ENCODE assay signal across 28 cellular contexts in genomic region chr5:351911-352225, GRCh38. TPM values are rescaled to one million over a fixed set of nuclear protein-coding genes. Genes with fewer than 3 reads are reported as not detected.
"Had no signal": no experiment of that assay in that cellular context is flagged by ENCODE, and none has a peak within 500 bp of the region (broad histone marks: within the 10 kb centered on the region; RNA-seq: fewer than 3 reads in every experiment).

No MANE protein-coding gene starts in this region.

- FAIRE-seq: bronchial epithelial cell had no signal

- H3K4me2 ChIP-seq: SK-N-SH had no signal

- H3K4me3 Mint-ChIP-seq: activated CD8-positive, alpha-beta memory T cell treated with anti-CD3 and anti-CD28 coated beads, Interleukin-2, amount 10 ng/mL, durations not matched to agents 7 days and 5 days; activated CD8-positive, alpha-beta T cell treated with anti-CD3 and anti-CD28 coated beads, Interleukin-2, amount 10 ng/mL, durations not matched to agents 7 days and 5 days; activated naive CD8-positive, alpha-beta T cell treated with anti-CD3 and anti-CD28 coated beads, Interleukin-2, amount 50 U/mL, for 24 hours; activated T-cell treated with anti-CD3 and anti-CD28 coated beads, Interleukin-2, amount 50 U/mL, for 4 hours had no signal

- H3K9me3 ChIP-seq: ascending aorta, body of pancreas, SJCRH30, SK-N-SH had no signal

- H3K27ac Mint-ChIP-seq: activated CD8-positive, alpha-beta memory T cell treated with anti-CD3 and anti-CD28 coated beads, Interleukin-2, amount 10 ng/mL, durations not matched to agents 7 days and 5 days; activated naive CD4-positive, alpha-beta T cell treated with anti-CD3 and anti-CD28 coated beads, Interleukin-2, amount 50 U/mL, for 72 hours; activated naive CD8-positive, alpha-beta T cell treated with anti-CD3 and anti-CD28 coated beads, Interleukin-2, amount 50 U/mL, for 24 hours had no signal

- H3K9ac ChIP-seq: SK-N-SH had no signal

- H3K4me3 ChIP-seq: ascending aorta, body of pancreas, SJCRH30 had no signal

- DNase-seq: activated CD4-positive, CD25-positive, alpha-beta regulatory T cell; activated CD8-positive, alpha-beta memory T cell treated with anti-CD3 and anti-CD28 coated beads, Interleukin-2, amount 10 ng/mL, durations not matched to agents 7 days and 5 days; activated CD8-positive, alpha-beta T cell treated with anti-CD3 and anti-CD28 coated beads, Interleukin-2, amount 10 ng/mL, durations not matched to agents 7 days and 5 days; activated effector memory CD4-positive, alpha-beta T cell treated with anti-CD3 and anti-CD28 coated beads, Interleukin-2, amount 50 U/mL, for 16 hours; activated naive CD4-positive, alpha-beta T cell treated with Interleukin-2 at 50 U/mL for 16 hours; activated naive CD8-positive, alpha-beta T cell treated with anti-CD3 and anti-CD28 coated beads, Interleukin-2, amount 50 U/mL, for 24 hours; activated T-cell treated with anti-CD3 and anti-CD28 coated beads, Interleukin-2, amount 50 U/mL, for 4 hours; amniotic stem cell; body of pancreas; central memory CD4-positive, alpha-beta T cell; NCI-H1105; NCI-H1436; NCI-H187; NCI-H2081; NCI-H510A treated with DMSO at 0.1 percent for 48 hours; NCI-H69; NK-92 treated with Interleukin-12 subunit alpha and Interleukin-12 subunit beta, amount 100 ng/mL, for 24 hours; OCI-M1; Right ventricle myocardium superior; SJCRH30; SK-N-SH; T-helper 1 cell had no signal

- H3K27me3 ChIP-seq: ascending aorta, body of pancreas, SJCRH30 had no signal

- H3K9me3 Mint-ChIP-seq: activated naive CD4-positive, alpha-beta T cell treated with anti-CD3 and anti-CD28 coated beads, Interleukin-2, amount 50 U/mL, for 72 hours; activated naive CD8-positive, alpha-beta T cell treated with anti-CD3 and anti-CD28 coated beads, Interleukin-2, amount 50 U/mL, for 24 hours; activated T-cell treated with anti-CD3 and anti-CD28 coated beads, Interleukin-2, amount 50 U/mL, for 4 hours had no signal

- H3K36me3 ChIP-seq: ascending aorta, SJCRH30 had no signal

- H3K4me1 ChIP-seq: ascending aorta, body of pancreas, SJCRH30 had no signal

- H3K27me3 Mint-ChIP-seq: activated CD8-positive, alpha-beta memory T cell treated with anti-CD3 and anti-CD28 coated beads, Interleukin-2, amount 10 ng/mL, durations not matched to agents 7 days and 5 days had no signal

- H3K27ac ChIP-seq: ascending aorta, body of pancreas, RWPE1, SJCRH30, VCaP had no signal

- ATAC-seq: activated CD8-positive, alpha-beta memory T cell treated with anti-CD3 and anti-CD28 coated beads, Interleukin-2, amount 10 ng/mL, durations not matched to agents 7 days and 5 days; activated CD8-positive, alpha-beta T cell treated with anti-CD3 and anti-CD28 coated beads, Interleukin-2, amount 10 ng/mL, durations not matched to agents 7 days and 5 days; activated naive CD8-positive, alpha-beta T cell treated with anti-CD3 and anti-CD28 coated beads, Interleukin-2, amount 50 U/mL, for 24 hours; activated T-cell treated with anti-CD3 and anti-CD28 coated beads, Interleukin-2, amount 50 U/mL, for 4 hours; body of pancreas; Panc1 had no signal

RNA-seq across cellular contexts. Expression of gene AHRR, which starts 30.4 kb away (rescaled TPM):
- total RNA-seq: ascending aorta had no signal
